28 cellular contexts compared by ENCODE assay signal in genomic region chr14:99098199-99098598, GRCh38.
"Had no signal": no experiment of that assay in that cellular context is flagged by ENCODE, and none has a peak within 500 bp of the region (broad histone marks: within the 10 kb centered on the region; RNA-seq: fewer than 3 reads in every experiment).

No MANE protein-coding gene starts in this region.

- H3K4me3 Mint-ChIP-seq: activated CD8-positive, alpha-beta T cell treated with anti-CD3 and anti-CD28 coated beads for 36 hours; activated naive CD4-positive, alpha-beta T cell treated with anti-CD3 and anti-CD28 coated beads for 36 hours; activated naive CD4-positive, alpha-beta T cell treated with anti-CD3 and anti-CD28 coated beads, Interleukin-2, amount 50 U/mL, for 24 hours; activated naive CD8-positive, alpha-beta T cell treated with anti-CD3 and anti-CD28 coated beads for 36 hours; activated naive CD8-positive, alpha-beta T cell treated with anti-CD3 and anti-CD28 coated beads, Interleukin-2, amount 50 U/mL, for 24 hours; activated T-cell treated with anti-CD3 and anti-CD28 coated beads, Interleukin-2, amount 50 U/mL, for 4 hours; activated T-helper 17 cell treated with anti-CD3 and anti-CD28 coated beads, Interleukin-2, amount 50 U/mL, for 72 hours; endodermal cell had no signal

- H3K27ac ChIP-seq: adrenal gland, body of pancreas, cardiac muscle cell, colonic mucosa, foreskin keratinocyte, gastrocnemius medialis had no signal

- H3K27me3 ChIP-seq: adrenal gland, body of pancreas, cardiac muscle cell, colonic mucosa, foreskin keratinocyte, gastrocnemius medialis had no signal

- H3K27me3 Mint-ChIP-seq: activated CD8-positive, alpha-beta T cell treated with anti-CD3 and anti-CD28 coated beads for 36 hours; activated naive CD4-positive, alpha-beta T cell treated with anti-CD3 and anti-CD28 coated beads, Interleukin-2, amount 50 U/mL, for 24 hours; activated naive CD8-positive, alpha-beta T cell treated with anti-CD3 and anti-CD28 coated beads for 36 hours; activated naive CD8-positive, alpha-beta T cell treated with anti-CD3 and anti-CD28 coated beads, Interleukin-2, amount 50 U/mL, for 24 hours; activated T-helper 17 cell treated with anti-CD3 and anti-CD28 coated beads, Interleukin-2, amount 50 U/mL, for 72 hours had no signal

- H3K4me1 Mint-ChIP-seq: activated naive CD8-positive, alpha-beta T cell treated with anti-CD3 and anti-CD28 coated beads for 36 hours; activated naive CD8-positive, alpha-beta T cell treated with anti-CD3 and anti-CD28 coated beads, Interleukin-2, amount 50 U/mL, for 24 hours; activated T-helper 17 cell treated with anti-CD3 and anti-CD28 coated beads, Interleukin-2, amount 50 U/mL, for 72 hours had no signal

- H3K27ac Mint-ChIP-seq: activated CD8-positive, alpha-beta T cell treated with anti-CD3 and anti-CD28 coated beads for 36 hours; activated naive CD4-positive, alpha-beta T cell treated with anti-CD3 and anti-CD28 coated beads for 36 hours; activated naive CD4-positive, alpha-beta T cell treated with anti-CD3 and anti-CD28 coated beads, Interleukin-2, amount 50 U/mL, for 24 hours; activated naive CD8-positive, alpha-beta T cell treated with anti-CD3 and anti-CD28 coated beads for 36 hours; activated naive CD8-positive, alpha-beta T cell treated with anti-CD3 and anti-CD28 coated beads, Interleukin-2, amount 50 U/mL, for 24 hours; endodermal cell had no signal

- H3K4me1 ChIP-seq: adrenal gland, body of pancreas, colonic mucosa, gastrocnemius medialis had no signal

- ATAC-seq: activated CD8-positive, alpha-beta T cell treated with anti-CD3 and anti-CD28 coated beads for 36 hours; activated naive CD8-positive, alpha-beta T cell treated with anti-CD3 and anti-CD28 coated beads, Interleukin-2, amount 50 U/mL, for 24 hours; activated T-cell treated with anti-CD3 and anti-CD28 coated beads, Interleukin-2, amount 50 U/mL, for 4 hours; activated T-helper 17 cell treated with anti-CD3 and anti-CD28 coated beads, Interleukin-2, amount 50 U/mL, for 72 hours; body of pancreas; foreskin keratinocyte; gastrocnemius medialis had no signal

- H3K4me3 ChIP-seq: adrenal gland, body of pancreas, cardiac muscle cell, colonic mucosa, gastrocnemius medialis had no signal

- H3K9me3 ChIP-seq: adrenal gland, body of pancreas, colonic mucosa, gastrocnemius medialis had no signal

- H3K9me3 Mint-ChIP-seq: activated CD8-positive, alpha-beta T cell treated with anti-CD3 and anti-CD28 coated beads for 36 hours; activated naive CD4-positive, alpha-beta T cell treated with anti-CD3 and anti-CD28 coated beads, Interleukin-2, amount 50 U/mL, for 24 hours; activated naive CD8-positive, alpha-beta T cell treated with anti-CD3 and anti-CD28 coated beads for 36 hours; activated naive CD8-positive, alpha-beta T cell treated with anti-CD3 and anti-CD28 coated beads, Interleukin-2, amount 50 U/mL, for 24 hours; activated T-cell treated with anti-CD3 and anti-CD28 coated beads, Interleukin-2, amount 50 U/mL, for 4 hours; activated T-helper 17 cell treated with anti-CD3 and anti-CD28 coated beads, Interleukin-2, amount 50 U/mL, for 72 hours had no signal

- DNase-seq: activated CD4-positive, alpha-beta T cell treated with anti-CD3 and anti-CD28 coated beads for 4 hours; activated CD4-positive, alpha-beta T cell treated with anti-CD3 and anti-CD28 coated beads, Interleukin-2, amount 50 U/mL, for 1 hour; activated CD4-positive, alpha-beta T cell treated with anti-CD3 and anti-CD28 coated beads, Interleukin-2, amount 50 U/mL, for 48 hours; activated CD4-positive, CD25-positive, alpha-beta regulatory T cell; activated CD4-positive, CD25-positive, alpha-beta regulatory T cell treated with anti-CD3 and anti-CD28 coated beads, Interleukin-2, amount 50 U/mL, for 72 hours; activated CD8-positive, alpha-beta memory T cell treated with anti-CD3 and anti-CD28 coated beads for 24 hours; activated CD8-positive, alpha-beta T cell treated with anti-CD3 and anti-CD28 coated beads for 36 hours; activated effector memory CD4-positive, alpha-beta T cell treated with anti-CD3 and anti-CD28 coated beads, Interleukin-2, amount 50 U/mL, for 16 hours; activated naive CD4-positive, alpha-beta T cell treated with anti-CD3 and anti-CD28 coated beads for 36 hours; activated naive CD8-positive, alpha-beta T cell treated with anti-CD3 and anti-CD28 coated beads for 36 hours; activated naive CD8-positive, alpha-beta T cell treated with anti-CD3 and anti-CD28 coated beads, Interleukin-2, amount 50 U/mL, for 24 hours; activated T-cell treated with anti-CD3 and anti-CD28 coated beads, Interleukin-2, amount 50 U/mL, for 4 hours; adrenal gland; amygdala; aorta; body of pancreas; central memory CD4-positive, alpha-beta T cell; cerebellar nuclear complex; colonic mucosa; effector CD8-positive, alpha-beta T cell; endodermal cell; foreskin keratinocyte; gastrocnemius medialis; glutamatergic neuron; T-helper 2 cell had no signal

- H3K36me3 ChIP-seq: adrenal gland, cardiac muscle cell, colonic mucosa, gastrocnemius medialis had no signal
